Comparison of ENCODE assay signal across 8 cellular contexts in the genomic region with DNA sequence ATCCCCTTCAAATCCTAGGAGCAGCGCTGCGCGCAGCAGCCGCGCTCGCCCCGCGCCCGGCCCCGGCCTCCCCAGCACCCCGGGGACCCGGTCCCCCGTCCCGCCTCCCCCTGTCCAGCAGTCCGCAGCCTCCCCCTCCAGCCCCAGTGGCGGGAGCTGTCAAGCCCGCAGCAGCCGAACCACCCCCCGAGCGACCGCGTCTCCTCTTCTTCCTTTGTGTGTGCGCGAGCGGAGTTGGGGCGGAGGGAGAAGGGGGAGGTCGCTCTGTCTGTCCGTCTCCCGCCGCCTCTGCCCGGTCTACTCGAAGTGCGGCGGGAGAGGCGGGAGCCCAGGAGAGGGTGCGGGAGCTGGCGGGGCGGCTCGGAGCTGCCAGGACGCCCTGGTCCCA. TPM values are rescaled to one million over a fixed set of nuclear protein-coding genes. Genes with fewer than 3 reads are reported as not detected.
DNase-seq lines count a peak whose midpoint lies in the region; ATAC-seq, FAIRE-seq and TF ChIP-seq lines count a peak whose summit lies in the region.

No MANE protein-coding gene starts in this region.

- H3K4me1 ChIP-seq in pancreas: peaks cover 22 to 54% (median 31%) of the 10 kb centered on the region in 3 donors

- no peaks in the 10 kb centered on the region for H3K27me3 ChIP-seq in pancreas

- H3K27me3 Mint-ChIP-seq in glutamatergic neuron (ENCODE audit: unreplicated experiment): peaks cover 16% of the 10 kb centered on the region

- peak overlapping the region; percentile 85 for H3K4me3 Mint-ChIP-seq in glutamatergic neuron (ENCODE audit: unreplicated experiment)

- H3K27ac ChIP-seq in pancreas: peak overlapping the region; percentile 94 to 96 (median 95)

- H3K27ac Mint-ChIP-seq in glutamatergic neuron (ENCODE audit: unreplicated experiment): peak overlapping the region; percentile 92

- peak overlapping the region; percentile 66 to 91 (median 78) for H3K4me3 ChIP-seq in pancreas

- intact Hi-C loops in pancreas (cut with DNase I): loop anchor here in 2 of 3 donors (10.0 kb wide), 2 partner anchors 151 to 201 kb away; no protein-coding TSS in a partner anchor

- ATAC-seq in pancreas (peak in 3 of 4 donors; percentile 9 to 32 (median 18)), HG03469 (IDR thresholded peaks at IDR 0.05; ENCODE audit: unreplicated experiment) (no peak)

- H3K9me3 ChIP-seq in pancreas: no peaks in the 10 kb centered on the region

- H3K36me3 ChIP-seq in pancreas: no peaks in the 10 kb centered on the region

- no peak for TF ChIP-seq CTCF in glutamatergic neuron (IDR thresholded peaks at IDR 0.05; ENCODE audit: partially characterized antibody, unreplicated experiment)
- no peak for TF ChIP-seq CTCF in pancreas (IDR thresholded peaks at IDR 0.05)

- H3K9me3 Mint-ChIP-seq in glutamatergic neuron (ENCODE audit: unreplicated experiment): peaks cover 13% of the 10 kb centered on the region

- no peak for FAIRE-seq in pancreas (lab: Jason Lieb, UNC)

- peaks cover 43% of the 10 kb centered on the region for H3K4me1 Mint-ChIP-seq in glutamatergic neuron (ENCODE audit: low read depth, unreplicated experiment)

- 2 to 3% methylated on average over 17 to 40 of the region's 40 CpGs for WGBS in pancreas, 2 donors

- no peaks in the 10 kb centered on the region for H3K36me3 Mint-ChIP-seq in glutamatergic neuron (ENCODE audit: unreplicated experiment)

- DNase-seq in SHP77 (lab: John Stamatoyannopoulos, UW) (peak; percentile 69 to 72), SHP77 treated with DMSO at 0.1 percent for 48 hours (lab: John Stamatoyannopoulos, UW) (no peak), SW480 (ENCODE audit: low spot score) (peak; percentile 28), glutamatergic neuron (peak; percentile 63), pancreas (peak; percentile 42 to 80 (median 57)), foreskin melanocyte (no peak)
- DNase-seq in activated CD8-positive, alpha-beta memory T cell treated with anti-CD3 and anti-CD28 coated beads for 24 hours: no peak

RNA-seq across cellular contexts. Expression of gene CHN2, which starts 0.4 kb away (rescaled TPM):
- total RNA-seq in glutamatergic neuron (ENCODE audit: unreplicated experiment) (63.2 TPM), pancreas (10 to 100 TPM; 19.6 to 32.9 (median 24.0) TPM)
- 10 to 100 TPM in 1 of 2 donors, 1 to 10 TPM in 1; 8.2 to 12.8 TPM for polyA plus RNA-seq in pancreas

RNA-seq across cellular contexts. Expression of gene CPVL, which starts 47.9 kb away (rescaled TPM):
- total RNA-seq in glutamatergic neuron (ENCODE audit: unreplicated experiment): 20.3 TPM
- total RNA-seq in pancreas: 10 to 100 TPM in 2 of 6 donors, 1 to 10 TPM in 4; 2.5 to 25.6 (median 4.9) TPM
- polyA plus RNA-seq in pancreas: 1 to 10 TPM; 1.6 to 2.4 TPM

Comparison
In these comparisons a context has a peak if more than half of its experiments do, and no peak if none do; other contexts are left out.
1. DNase-seq: peak in SHP77 (2 of 2), SW480 (single experiment), glutamatergic neuron (single experiment) and pancreas (6 of 6); none in SHP77 treated with DMSO at 0.1 percent for 48 hours (single experiment), foreskin melanocyte (single experiment) and activated CD8-positive, alpha-beta memory T cell treated with anti-CD3 and anti-CD28 coated beads for 24 hours (single experiment).